1 cellular context compared by ENCODE assay signal in genomic region chr19:21835810-21836444, GRCh38.
A peak's percentile ranks its signal among the peaks of the same experiment; 100 is the strongest.
TF ChIP-seq lines count a peak whose summit lies in the region.

Gene ZNF43 (minus strand): TSS chr19:21836182. CDS start chr19:21836038, 144 bp downstream.

TF ChIP-seq in WTC11, 78 proteins besides CTCF, POLR2A, EP300 and RAD21 (continued from another document and continues in another):
- TF ChIP-seq HMGXB4 (CRISPR knock-in tag; IDR thresholded peaks at IDR 0.05) (peak; percentile 46; the same call in 1 of the 2 replicates), JUN (CRISPR knock-in tag; IDR thresholded peaks at IDR 0.05) (peak; percentile 78; the same call in 1 of the 2 replicates), NFYB (CRISPR knock-in tag; conservative IDR thresholded peaks at IDR 0.05; ENCODE audit: low read depth) (peak; percentile 91), RORB (CRISPR knock-in tag; IDR thresholded peaks at IDR 0.05) (no peak), CREB1 (CRISPR knock-in tag; IDR thresholded peaks at IDR 0.05) (peak; percentile 81), CREM (CRISPR knock-in tag; IDR thresholded peaks at IDR 0.05) (peak; percentile 66; the same call in 1 of the 2 replicates), MYBL2 (CRISPR knock-in tag; IDR thresholded peaks at IDR 0.05) (no peak; the same call in 1 of the 2 replicates), NFATC4 (CRISPR knock-in tag; IDR thresholded peaks at IDR 0.05) (0 out of 2 replicates have a peak, but pooled peaks have one; percentile 61), TEAD1 (CRISPR knock-in tag; IDR thresholded peaks at IDR 0.05) (peak; percentile 80; the same call in 1 of the 2 replicates), NFE2L1 (CRISPR knock-in tag; IDR thresholded peaks at IDR 0.05) (peak; percentile 78; the same call in 1 of the 2 replicates), ATF1 (CRISPR knock-in tag; IDR thresholded peaks at IDR 0.05) (peak; percentile 53; the same call in 1 of the 2 replicates), NR2C2 (CRISPR knock-in tag; IDR thresholded peaks at IDR 0.05) (no peak), AR (CRISPR knock-in tag; IDR thresholded peaks at IDR 0.05) (peak; percentile 57; the same call in 1 of the 2 replicates), ZNF416 (CRISPR knock-in tag; IDR thresholded peaks at IDR 0.05) (peak; percentile 53; the same call in 1 of the 2 replicates), SOX15 (CRISPR knock-in tag; IDR thresholded peaks at IDR 0.05) (no peak), NR3C1 (CRISPR knock-in tag; conservative IDR thresholded peaks at IDR 0.05; ENCODE audit: low read depth) (no peak), CDX4 (CRISPR knock-in tag; IDR thresholded peaks at IDR 0.05; ENCODE audit: borderline replicate concordance) (no peak), USF1 (CRISPR knock-in tag; IDR thresholded peaks at IDR 0.05) (0 out of 2 replicates have a peak, but pooled peaks have one; percentile 53), ZNF425 (CRISPR knock-in tag; conservative IDR thresholded peaks at IDR 0.05) (no peak), ARID4B (CRISPR knock-in tag; IDR thresholded peaks at IDR 0.05; ENCODE audit: borderline replicate concordance) (peak; percentile 63), SMAD4 (CRISPR knock-in tag; IDR thresholded peaks at IDR 0.05) (peak; percentile 66; the same call in 1 of the 2 replicates), ZNF281 (CRISPR knock-in tag; IDR thresholded peaks at IDR 0.05) (no peak), ATF6 (CRISPR knock-in tag; IDR thresholded peaks at IDR 0.05) (no peak), FOXJ3 (CRISPR knock-in tag; IDR thresholded peaks at IDR 0.05; ENCODE audit: borderline replicate concordance) (no peak), MLX (CRISPR knock-in tag; IDR thresholded peaks at IDR 0.05) (no peak), ZNF263 (CRISPR knock-in tag; IDR thresholded peaks at IDR 0.05; ENCODE audit: low read depth) (no peak), ZNF512 (CRISPR knock-in tag; IDR thresholded peaks at IDR 0.05; ENCODE audit: borderline replicate concordance) (no peak), GRHL2 (CRISPR knock-in tag; IDR thresholded peaks at IDR 0.05; ENCODE audit: insufficient replicate concordance, severe bottlenecking) (no peak), PREB (CRISPR knock-in tag; IDR thresholded peaks at IDR 0.05; ENCODE audit: borderline replicate concordance) (no peak), HMGA2 (CRISPR knock-in tag; IDR thresholded peaks at IDR 0.05) (no peak), E2F4 (CRISPR knock-in tag; IDR thresholded peaks at IDR 0.05; ENCODE audit: borderline replicate concordance, low read depth) (0 out of 2 replicates have a peak, but pooled peaks have one; percentile 58)
